ENCODE assay signal across 8 cellular contexts in the genomic region with DNA sequence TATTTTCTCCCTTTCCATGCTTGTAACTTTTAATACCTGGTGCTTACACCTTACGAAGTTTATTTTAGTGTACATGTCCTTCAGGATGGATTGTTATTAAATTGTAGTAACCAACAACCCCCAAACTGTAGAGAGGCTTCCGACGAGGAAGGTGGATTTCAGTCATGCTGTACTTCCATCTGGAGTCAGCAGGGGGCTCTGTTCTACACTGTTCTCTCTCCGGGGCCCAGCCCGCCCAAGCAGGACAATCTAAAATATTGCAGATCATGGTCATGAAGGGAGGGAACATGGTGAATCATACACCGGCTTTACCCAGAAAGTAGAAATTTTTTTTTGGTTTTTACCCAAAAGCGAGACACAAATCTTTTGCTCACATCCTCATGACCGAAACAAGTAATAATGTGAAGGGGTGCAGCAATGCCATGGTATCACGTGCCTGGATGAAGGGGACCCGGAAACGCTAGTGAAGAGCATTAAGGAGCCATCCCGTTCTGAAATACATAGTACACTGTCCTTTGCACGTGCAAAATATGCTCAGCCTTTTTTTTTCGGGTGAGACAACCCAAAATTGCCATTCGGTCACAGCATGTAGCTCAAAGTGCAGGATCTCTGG.
DNase-seq lines count a peak whose midpoint lies in the region; ATAC-seq, FAIRE-seq and TF ChIP-seq lines count a peak whose summit lies in the region.

No MANE protein-coding gene starts in this region.

- no peaks in the 10 kb centered on the region for H3K9me1 ChIP-seq in endothelial cell of umbilical vein (replicated peaks; ENCODE audit: control insufficient read depth, extremely low read depth, insufficient read depth, low read length)

- H3K9ac ChIP-seq in endothelial cell of umbilical vein (replicated peaks; ENCODE audit: extremely low read depth, insufficient read depth, low read length) = no peak overlapping the region

- H3K4me1 ChIP-seq in endothelial cell of umbilical vein (ENCODE audit: control insufficient read depth, extremely low read depth, insufficient read depth, low read length) = no peaks in the 10 kb centered on the region

- ATAC-seq in GM18505 (IDR thresholded peaks at IDR 0.05; ENCODE audit: unreplicated experiment) (peak; percentile 82), HG02970 (IDR thresholded peaks at IDR 0.05; ENCODE audit: low FRiP score, unreplicated experiment) (peak; percentile 90)

- H3K9me3 ChIP-seq in endothelial cell of umbilical vein (replicated peaks; ENCODE audit: control insufficient read depth, insufficient read depth, low read length) = no peaks in the 10 kb centered on the region

- TF ChIP-seq POLR2A in GM18505 (IDR thresholded peaks at IDR 0.05; ENCODE audit: borderline replicate concordance, extremely low read depth, insufficient read depth, insufficient read length) = no peak
- no peak for TF ChIP-seq POLR2A in endothelial cell of umbilical vein (IDR thresholded peaks at IDR 0.05; ENCODE audit: low read depth, low read length)

- H2AFZ ChIP-seq in endothelial cell of umbilical vein (ENCODE audit: low read depth, low read length) = no peak overlapping the region

- POLR2A ChIA-PET in endothelial cell of umbilical vein (lab: Charles Lee) = no interaction called here

- no peaks in the 10 kb centered on the region for H3K27me3 ChIP-seq in endothelial cell of umbilical vein (ENCODE audit: control insufficient read depth in 2 of 2, insufficient read depth in 2 of 2, low read length in 2 of 2)

- CTCF ChIA-PET in endothelial cell of umbilical vein (lab: Charles Lee) = interaction anchor here (1.0 to 2.5 kb wide), 2 partner anchors 884 to 887 kb away, joined by 4 to 29 read pairs; no protein-coding TSS in a partner anchor

- intact Hi-C loops in endothelial cell of umbilical vein (cut with micrococcal nuclease) = loop anchor here (1.0 to 10.0 kb wide), 8 partner anchors 413 to 1282 kb away; no protein-coding TSS in a partner anchor

- DNase-seq in A172 (ENCODE audit: low spot score) = peak; percentile 77
- peak; percentile 58 for DNase-seq in NCI-H226
- DNase-seq in activated CD8-positive, alpha-beta memory T cell treated with anti-CD3 and anti-CD28 coated beads for 24 hours = peak; percentile 78
- peak; percentile 52 for DNase-seq in endothelial cell of umbilical vein (ENCODE audit: low read depth, low spot score)
- DNase-seq in middle frontal gyrus (ENCODE audit: extremely low spot score, low spot score) = peak; percentile 21
- DNase-seq in stimulated activated CD8-positive, alpha-beta memory T cell treated with anti-CD3 and anti-CD28 coated beads, Interleukin-4, amount 100 ng/mL, for 24 hours (ENCODE audit: low read depth) = peak; percentile 22

- H3K4me3 ChIP-seq in endothelial cell of umbilical vein (replicated peaks in 1 of 3; ENCODE audit: insufficient read depth in 1 of 3, low read depth in 1 of 3, low read length in 3 of 3) = no peak overlapping the region

- H4K20me1 ChIP-seq in endothelial cell of umbilical vein (replicated peaks; ENCODE audit: control insufficient read depth, extremely low read depth, insufficient read depth, low read length) = no peaks in the 10 kb centered on the region

- dilution Hi-C loops in endothelial cell of umbilical vein (cut with MboI; ENCODE audit: extremely low pct_ligation_motif_present, low sequenced_read_pairs) = no loop called here

- no peak overlapping the region for H3K27ac ChIP-seq in endothelial cell of umbilical vein (ENCODE audit: insufficient read depth, low read depth, low read length)

- peak; percentile 89 for FAIRE-seq in endothelial cell of umbilical vein (lab: Jason Lieb, UNC)

- no TSS peak for BruUV-seq in endothelial cell of umbilical vein (replicated peaks; lab: Mats Ljungman, UMichigan)

- H3K36me3 ChIP-seq in endothelial cell of umbilical vein (ENCODE audit: control insufficient read depth in 2 of 2, extremely low read depth in 1 of 2, insufficient read depth in 2 of 2, low read length in 2 of 2) = no peaks in the 10 kb centered on the region

- H3K79me2 ChIP-seq in endothelial cell of umbilical vein (ENCODE audit: control insufficient read depth, insufficient read depth, low read length) = no peaks in the 10 kb centered on the region

- no peak overlapping the region for H3K4me2 ChIP-seq in endothelial cell of umbilical vein (ENCODE audit: insufficient read depth, low read length)

- TF ChIP-seq CTCF in endothelial cell of umbilical vein (IDR thresholded peaks at IDR 0.05; ENCODE audit: extremely low read depth in 1 of 2, insufficient read depth in 1 of 2, low read depth in 1 of 2, low read length in 2 of 2) = peak; percentile 71 to 73

TF ChIP-seq in endothelial cell of umbilical vein, 7 proteins besides CTCF, POLR2A, EP300 and RAD21:
- TF ChIP-seq GATA2 (IDR thresholded peaks at IDR 0.05; ENCODE audit: insufficient read depth, insufficient read length, low read depth, low read length) = no peak
- no peak for TF ChIP-seq MYC (IDR thresholded peaks at IDR 0.05; ENCODE audit: low read depth, low read length)
- TF ChIP-seq POLR2AphosphoS5 (IDR thresholded peaks at IDR 0.05; ENCODE audit: insufficient read depth, low read depth, low read length) = no peak
- TF ChIP-seq EZH2 (IDR thresholded peaks at IDR 0.05; ENCODE audit: borderline replicate concordance, low read depth, low read length, severe bottlenecking) = no peak

Comparison
In these comparisons a context has a peak if more than half of its experiments do, and no peak if none do; other contexts are left out.
1. DNase-seq: peak in every context shown above with its lines; median percentile 78 in activated CD8-positive, alpha-beta memory T cell treated with anti-CD3 and anti-CD28 coated beads for 24 hours; 77 in A172; 58 in NCI-H226; 52 in endothelial cell of umbilical vein; 22 in stimulated activated CD8-positive, alpha-beta memory T cell treated with anti-CD3 and anti-CD28 coated beads, Interleukin-4, amount 100 ng/mL, for 24 hours; 21 in middle frontal gyrus.